Comparison of ENCODE assay signal across 1 cellular context in genomic region chr2:149169653-149170052, GRCh38.
TF ChIP-seq lines count a peak whose summit lies in the region.

No MANE protein-coding gene starts in this region.

TF ChIP-seq in WTC11, 78 proteins besides CTCF, POLR2A, EP300 and RAD21 (continued from another document):
- TF ChIP-seq E2F1 (CRISPR knock-in tag; IDR thresholded peaks at IDR 0.05) (no peak), SOX15 (CRISPR knock-in tag; IDR thresholded peaks at IDR 0.05) (no peak), NR3C1 (CRISPR knock-in tag; conservative IDR thresholded peaks at IDR 0.05; ENCODE audit: low read depth) (no peak), ZNF532 (CRISPR knock-in tag; IDR thresholded peaks at IDR 0.05; ENCODE audit: borderline replicate concordance) (no peak), ZNF263 (CRISPR knock-in tag; IDR thresholded peaks at IDR 0.05; ENCODE audit: low read depth) (no peak), ETV6 (CRISPR knock-in tag; IDR thresholded peaks at IDR 0.05) (no peak)
